Comparison of ENCODE assay signal across 1 cellular context in the genomic region with DNA sequence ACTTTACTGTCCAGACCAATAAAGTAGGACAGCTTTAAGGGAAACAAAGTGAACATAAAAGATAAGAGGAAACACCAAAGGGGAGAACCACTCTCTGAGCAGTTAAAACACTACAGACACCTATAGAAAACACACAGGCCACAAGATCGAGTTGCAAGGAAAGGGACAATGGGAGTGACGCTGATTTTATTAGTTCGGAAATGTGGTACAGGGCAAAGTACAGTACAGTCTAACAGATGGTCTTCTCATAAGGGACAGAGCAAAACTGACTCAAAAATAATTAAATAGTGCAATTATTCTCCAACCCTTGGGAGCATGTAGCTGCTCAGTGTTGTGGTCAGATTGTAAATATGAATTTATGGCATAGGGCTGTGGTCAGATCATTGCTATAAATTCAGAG.
TF ChIP-seq lines count a peak whose summit lies in the region.

No MANE protein-coding gene starts in this region.

TF ChIP-seq in GM23338, 12 proteins besides CTCF, POLR2A, EP300 and RAD21 (continued from another document):
- TF ChIP-seq ZNF462 (CRISPR knock-in tag; IDR thresholded peaks at IDR 0.05) (no peak), NANOG (IDR thresholded peaks at IDR 0.05; ENCODE audit: borderline replicate concordance) (no peak), STAT1 (IDR thresholded peaks at IDR 0.05; ENCODE audit: unreplicated experiment) (no peak)
